Comparison of ENCODE assay signal across 8 cellular contexts in genomic region chr2:111702119-111702808, GRCh38.
A peak's percentile ranks its signal among the peaks of the same experiment; 100 is the strongest.
DNase-seq lines count a peak whose midpoint lies in the region; ATAC-seq, FAIRE-seq and TF ChIP-seq lines count a peak whose summit lies in the region.

No MANE protein-coding gene starts in this region.

- H3K4me1 ChIP-seq in RWPE2 (ENCODE audit: insufficient read depth, poor library complexity, severe bottlenecking) (peaks cover 50% of the 10 kb centered on the region), gastrocnemius medialis (peaks cover 52 to 53% of the 10 kb centered on the region in 2 donors)

- in situ Hi-C loops in Caki2 (cut with HindIII; ENCODE audit: low pct_unique_long_range_greater_than_20kb, low sequenced_read_pairs) (no loop called here), gastrocnemius medialis (cut with MboI; ENCODE audit: low sequenced_read_pairs in 4 of 4) (loop anchor here (10.0 to 25.0 kb wide), 5 partner anchors 77 to 915 kb away; partner anchors contain the start of gene BCL2L11 (in 2 of the 4))

- FAIRE-seq in HTR-8/SVneo (lab: Jason Lieb, UNC): no peak

- H3K4me3 ChIP-seq in RWPE2 (ENCODE audit: severe bottlenecking) (no peak overlapping the region), gastrocnemius medialis (no peak overlapping the region)

- DNase-seq in Caki2 (ENCODE audit: low read depth): peak; percentile 48
- DNase-seq in HTR-8/SVneo (ENCODE audit: insufficient read length, low spot score): peak; percentile 53
- no peak for DNase-seq in RWPE2 (ENCODE audit: low spot score)
- peak; percentile 45 for DNase-seq in activated naive CD4-positive, alpha-beta T cell treated with anti-CD3 and anti-CD28 coated beads, Interleukin-2, amount 50 U/mL, for 16 hours
- peak; percentile 39 for DNase-seq in left cardiac atrium
- DNase-seq in gastrocnemius medialis: peak in 1 of 2 donors; percentile 38
- DNase-seq in DMS114 treated with DMSO at 0.1 percent for 48 hours (lab: John Stamatoyannopoulos, UW; ENCODE audit: unreplicated experiment): no peak

- ATAC-seq in RWPE2 (ENCODE audit: low read depth) (no peak), left cardiac atrium (peak; percentile 15 to 41), gastrocnemius medialis (no peak), GM18520 (IDR thresholded peaks at IDR 0.05; ENCODE audit: unreplicated experiment) (no peak)

- no peaks in the 10 kb centered on the region for H3K9me3 ChIP-seq in RWPE2 (ENCODE audit: severe bottlenecking)
- no peaks in the 10 kb centered on the region for H3K9me3 ChIP-seq in gastrocnemius medialis

- H3K27ac ChIP-seq in RWPE2 (ENCODE audit: poor library complexity, severe bottlenecking) (no peak overlapping the region), gastrocnemius medialis (peak overlapping the region; percentile 82 to 88 (median 87))

- H3K27me3 ChIP-seq in RWPE2 (ENCODE audit: insufficient read depth, poor library complexity, severe bottlenecking): no peaks in the 10 kb centered on the region
- H3K27me3 ChIP-seq in gastrocnemius medialis: no peaks in the 10 kb centered on the region

- no peak for TF ChIP-seq POLR2A in gastrocnemius medialis (IDR thresholded peaks at IDR 0.05)

- TF ChIP-seq CTCF in RWPE2 (IDR thresholded peaks at IDR 0.05; ENCODE audit: poor library complexity, severe bottlenecking): peak; percentile 33
- peak; percentile 37 to 69 (median 55) for TF ChIP-seq CTCF in gastrocnemius medialis (IDR thresholded peaks at IDR 0.05 in 4 of 5, conservative IDR thresholded peaks at IDR 0.05 in 1 of 5)

- H3K36me3 ChIP-seq in RWPE2 (ENCODE audit: low read depth) (no peaks in the 10 kb centered on the region), gastrocnemius medialis (no peaks in the 10 kb centered on the region)

- intact Hi-C loops in left cardiac atrium (cut with DNase I): no loop called here
- intact Hi-C loops in gastrocnemius medialis (cut with DNase I; ENCODE audit: low total_unique reads): loop anchor here (1.0 to 10.0 kb wide), 3 partner anchors 65 to 577 kb away; partner anchors contain the start of gene BCL2L11

Comparison
In these comparisons a context has a peak if more than half of its experiments do, and no peak if none do; other contexts are left out.
1. DNase-seq: peak in Caki2 (single experiment), HTR-8/SVneo (single experiment), activated naive CD4-positive, alpha-beta T cell treated with anti-CD3 and anti-CD28 coated beads, Interleukin-2, amount 50 U/mL, for 16 hours (single experiment) and left cardiac atrium (single experiment); none in RWPE2 (single experiment) and DMS114 treated with DMSO at 0.1 percent for 48 hours (single experiment).
2. ATAC-seq: peak in left cardiac atrium (2 of 2); none in RWPE2 (single experiment), gastrocnemius medialis (0 of 2) and GM18520 (single experiment).